In the genomic region with DNA sequence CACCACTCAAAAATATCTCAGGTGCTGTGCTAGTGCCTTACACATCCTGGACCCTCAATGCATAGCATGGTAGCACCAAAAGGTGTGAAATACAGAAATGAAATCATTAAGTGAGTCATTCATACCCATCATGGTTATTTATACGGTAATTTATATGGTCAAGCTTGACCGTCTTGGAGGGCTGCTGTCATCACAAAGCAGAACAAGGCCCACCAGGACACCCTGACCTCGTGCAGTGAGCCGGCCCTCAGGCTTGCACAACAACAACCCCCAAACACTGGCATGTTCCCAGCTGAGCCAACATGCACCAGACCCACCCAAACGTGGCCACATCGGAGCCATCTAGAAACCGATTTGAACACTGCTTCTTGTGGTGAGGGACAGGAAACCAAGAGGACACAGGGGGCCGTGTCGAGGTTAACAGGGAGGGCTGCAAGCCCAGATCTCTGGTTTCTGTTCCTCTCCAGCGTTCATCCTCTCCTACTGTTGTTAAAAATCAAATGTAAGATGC, we compare ENCODE assay signal across 9 cellular contexts.
DNase-seq lines count a peak whose midpoint lies in the region; ATAC-seq and TF ChIP-seq lines count a peak whose summit lies in the region.
"Had no signal": no experiment of that assay in that cellular context is flagged by ENCODE, and none has a peak within 500 bp of the region (broad histone marks: within the 10 kb centered on the region; RNA-seq: fewer than 3 reads in every experiment).

No MANE protein-coding gene starts in this region.

- POLR2A ChIA-PET in activated B cell treated with CpG ODN at 0.5 μM for 24 hours (lab: Charles Lee) (interaction anchor here (0.6 to 0.9 kb wide), 2 partner anchors 55 to 175 kb away, joined by 3 to 5 read pairs; no protein-coding TSS in a partner anchor), PC-3 (lab: Charles Lee; ENCODE audit: unreplicated experiment) (no interaction called here)

- peaks cover 63% of the 10 kb centered on the region for H3K27me3 Mint-ChIP-seq in activated B cell treated with CpG ODN at 0.5 μM for 24 hours
- H3K27me3 Mint-ChIP-seq in central memory CD8-positive, alpha-beta T cell: no peaks in the 10 kb centered on the region

- TF ChIP-seq CTCF in activated B cell treated with CpG ODN at 0.5 μM for 24 hours (IDR thresholded peaks at IDR 0.05): no peak
- TF ChIP-seq CTCF in gastrocnemius medialis (IDR thresholded peaks at IDR 0.05 in 4 of 5, conservative IDR thresholded peaks at IDR 0.05 in 1 of 5): no peak
- TF ChIP-seq CTCF in PC-3 (conservative IDR thresholded peaks at IDR 0.05; ENCODE audit: low read depth, low read length): no peak

- H3F3A ChIP-seq in PC-3 (ENCODE audit: low read length, unreplicated experiment): peaks cover 13% of the 10 kb centered on the region

- peaks cover 43% of the 10 kb centered on the region for H3K4me1 Mint-ChIP-seq in activated B cell treated with CpG ODN at 0.5 μM for 24 hours
- H3K4me1 Mint-ChIP-seq in central memory CD8-positive, alpha-beta T cell: peaks cover 88% of the 10 kb centered on the region

- H3K27ac Mint-ChIP-seq in activated B cell treated with CpG ODN at 0.5 μM for 24 hours: peak overlapping the region; percentile 59
- peak overlapping the region; percentile 72 for H3K27ac Mint-ChIP-seq in central memory CD8-positive, alpha-beta T cell (ENCODE audit: low read depth)

- TF ChIP-seq POLR2A in gastrocnemius medialis (IDR thresholded peaks at IDR 0.05): no peak

- intact Hi-C loops in activated B cell treated with CpG ODN at 0.5 μM for 24 hours (cut with micrococcal nuclease): loop anchor here (1.0 to 5.0 kb wide), 5 partner anchors 151 to 379 kb away; partner anchors contain the start of gene ID2
- intact Hi-C loops in gastrocnemius medialis (cut with DNase I; ENCODE audit: low total_unique reads): no loop called here
- intact Hi-C loops in PC-3 (cut with micrococcal nuclease): loop anchor here (10.0 kb wide), 1 partner anchor 219 kb away; no protein-coding TSS in a partner anchor

- H3K9me3 ChIP-seq in gastrocnemius medialis: no peaks in the 10 kb centered on the region
- H3K9me3 ChIP-seq in PC-3 (ENCODE audit: low read length): no peaks in the 10 kb centered on the region

- H3K4me1 ChIP-seq in gastrocnemius medialis (no peaks in the 10 kb centered on the region), PC-3 (ENCODE audit: insufficient read depth, low read length) (peaks cover 43% of the 10 kb centered on the region)

- peak; percentile 50 for DNase-seq in GM19240 (ENCODE audit: insufficient read length, low spot score)
- DNase-seq in activated B cell treated with CpG ODN at 0.5 μM for 24 hours: peak; percentile 39
- DNase-seq in central memory CD8-positive, alpha-beta T cell (ENCODE audit: low spot score in 2 of 2): peak; percentile 61 to 76
- DNase-seq in gastrocnemius medialis: peak; percentile 40 to 62
- no peak for DNase-seq in NCI-H510A (lab: John Stamatoyannopoulos, UW)
- DNase-seq in amniotic stem cell (lab: John Stamatoyannopoulos, UW): no peak
- DNase-seq in PC-3: no peak

- in situ Hi-C loops in gastrocnemius medialis (cut with MboI; ENCODE audit: low sequenced_read_pairs in 4 of 4): no loop called here

- H3K36me3 ChIP-seq in gastrocnemius medialis: no peaks in the 10 kb centered on the region
- H3K36me3 ChIP-seq in PC-3 (ENCODE audit: low read depth, low read length): no peaks in the 10 kb centered on the region

- BruUV-seq in PC-3 (replicated peaks; lab: Mats Ljungman, UMichigan): no TSS peak

- H3K27me3 ChIP-seq in gastrocnemius medialis: no peaks in the 10 kb centered on the region
- no peaks in the 10 kb centered on the region for H3K27me3 ChIP-seq in PC-3 (ENCODE audit: low read length)

- no peaks in the 10 kb centered on the region for H3K9me2 ChIP-seq in PC-3 (replicated peaks; ENCODE audit: low read length)

- H3K9ac ChIP-seq in PC-3 (ENCODE audit: low read length): no peak overlapping the region

- H3K27ac ChIP-seq in gastrocnemius medialis (no peak overlapping the region), PC-3 (ENCODE audit: low read length) (no peak overlapping the region)
- H3K27ac ChIP-seq: VCaP had no signal

- no peak overlapping the region for H3K4me3 ChIP-seq in gastrocnemius medialis
- H3K4me3 ChIP-seq in PC-3 (ENCODE audit: low read length): no peak overlapping the region

- H3K4me3 Mint-ChIP-seq in activated B cell treated with CpG ODN at 0.5 μM for 24 hours: peak overlapping the region; percentile 38
- peak overlapping the region; percentile 71 for H3K4me3 Mint-ChIP-seq in central memory CD8-positive, alpha-beta T cell

- no peak overlapping the region for H3K4me2 ChIP-seq in PC-3 (ENCODE audit: low read length)

- no peaks in the 10 kb centered on the region for H4K20me1 ChIP-seq in PC-3 (ENCODE audit: low read length)

- no peaks in the 10 kb centered on the region for H3K79me2 ChIP-seq in PC-3 (ENCODE audit: low read length)

- H3K36me3 Mint-ChIP-seq in activated B cell treated with CpG ODN at 0.5 μM for 24 hours (ENCODE audit: low read depth): peaks cover 5% of the 10 kb centered on the region
- peaks cover 4% of the 10 kb centered on the region for H3K36me3 Mint-ChIP-seq in central memory CD8-positive, alpha-beta T cell (ENCODE audit: insufficient read depth)

- H3K9me3 Mint-ChIP-seq in activated B cell treated with CpG ODN at 0.5 μM for 24 hours: peaks cover 3% of the 10 kb centered on the region
- H3K9me3 Mint-ChIP-seq in central memory CD8-positive, alpha-beta T cell: no peaks in the 10 kb centered on the region

- CTCF ChIA-PET in activated B cell treated with CpG ODN at 0.5 μM for 24 hours (lab: Charles Lee): no interaction called here
- CTCF ChIA-PET in PC-3 (lab: Charles Lee): no interaction called here

- H2AFZ ChIP-seq in PC-3 (ENCODE audit: low read length): no peak overlapping the region

- ATAC-seq in HG03196 (IDR thresholded peaks at IDR 0.05; ENCODE audit: unreplicated experiment) (peak; percentile 66), activated B cell treated with CpG ODN at 0.5 μM for 24 hours (ENCODE audit: low read depth) (peak; percentile 83), gastrocnemius medialis (peak; percentile 13 to 38), PC-3 (no peak)
- ATAC-seq in central memory CD8-positive, alpha-beta T cell (replicated peaks; ENCODE audit: extremely low read depth, poor library complexity, severe bottlenecking): peak; percentile 87

Comparison
In these comparisons a context has a peak if more than half of its experiments do, and no peak if none do; other contexts are left out.
1. DNase-seq: peak in GM19240 (single experiment), activated B cell treated with CpG ODN at 0.5 μM for 24 hours (single experiment), central memory CD8-positive, alpha-beta T cell (2 of 2) and gastrocnemius medialis (2 of 2); none in NCI-H510A (single experiment), amniotic stem cell (single experiment) and PC-3 (single experiment).